26 cellular contexts compared by ENCODE assay signal in genomic region chr13:43019811-43020210, GRCh38.
"Had no signal": no experiment of that assay in that cellular context is flagged by ENCODE, and none has a peak within 500 bp of the region (broad histone marks: within the 10 kb centered on the region; RNA-seq: fewer than 3 reads in every experiment).

No MANE protein-coding gene starts in this region.

- H3K27ac ChIP-seq: adrenal gland, body of pancreas, cardiac muscle cell, coronary artery, left lung, lower lobe of right lung, ovary, right lobe of liver, upper lobe of left lung, vagina, VCaP had no signal

- H3K9me3 ChIP-seq: adrenal gland, body of pancreas, left lung, lower lobe of right lung, mucosa of descending colon, ovary, right lobe of liver, upper lobe of left lung, vagina had no signal

- ATAC-seq: body of pancreas; effector memory CD8-positive, alpha-beta T cell; left lung; lower lobe of right lung; mucosa of descending colon; natural killer cell treated with Interleukin-12 subunit alpha and Interleukin-12 subunit beta and Interleukin-15 and Interleukin-18, amount 100 ng/mL, for 72 hours; right lobe of liver; stimulated activated effector memory CD8-positive, alpha-beta T cell treated with anti-CD3 and anti-CD28 coated beads, Interleukin-12 subunit alpha, Interleukin-12 subunit beta, amount 100 ng/mL, for 72 hours had no signal

- H3K4me1 ChIP-seq: right lobe of liver had no signal

- H3K4me3 ChIP-seq: adrenal gland, body of pancreas, cardiac muscle cell, coronary artery, left lung, lower lobe of right lung, mucosa of descending colon, ovary, right lobe of liver, upper lobe of left lung, vagina had no signal

- H3K27me3 ChIP-seq: adrenal gland, body of pancreas, cardiac muscle cell, left lung, ovary, right lobe of liver, upper lobe of left lung, vagina had no signal

- H3K36me3 ChIP-seq: adrenal gland, cardiac muscle cell, left lung, lower lobe of right lung, ovary, right lobe of liver, upper lobe of left lung, vagina had no signal

- DNase-seq: activated CD4-positive, alpha-beta T cell treated with anti-CD3 and anti-CD28 coated beads for 4 hours; activated CD4-positive, alpha-beta T cell treated with anti-CD3 and anti-CD28 coated beads, Interleukin-2, amount 50 U/mL, for 4 hours; activated effector memory CD4-positive, alpha-beta T cell treated with Interleukin-2 at 50 U/mL for 16 hours; activated naive CD4-positive, alpha-beta T cell treated with Interleukin-2 at 50 U/mL for 16 hours; activated T-cell treated with anti-CD3 and anti-CD28 coated beads for 4 hours; adrenal gland; aorta; body of pancreas; effector memory CD8-positive, alpha-beta T cell; erythroblast; foreskin melanocyte; immature natural killer cell; left lung; lower lobe of right lung; mucosa of descending colon; ovary; right lobe of liver; stimulated activated CD4-positive, alpha-beta T cell treated with anti-CD3 and anti-CD28 coated beads, Interleukin-4, amount 100 ng/mL, for 24 hours; T-helper 9 cell; upper lobe of left lung had no signal
